Comparison of ENCODE assay signal across 27 cellular contexts in genomic region chr7:70559815-70560214, GRCh38.
"Had no signal": no experiment of that assay in that cellular context is flagged by ENCODE, and none has a peak within 500 bp of the region (broad histone marks: within the 10 kb centered on the region; RNA-seq: fewer than 3 reads in every experiment).

No MANE protein-coding gene starts in this region.

- ATAC-seq: stimulated activated effector memory CD8-positive, alpha-beta T cell treated with anti-CD3 and anti-CD28 coated beads, Interleukin-12 subunit alpha, Interleukin-12 subunit beta, amount 100 ng/mL, for 72 hours; stimulated activated memory B cell treated with anti-CD40 and anti-IgM and Interleukin-4, amounts not matched to agents 10 μg/mL and 1 μg/mL and 100 μg/mL, for 72 hours; stimulated activated naive B cell treated with anti-CD40 and anti-IgM and Interleukin-4, amounts not matched to agents 10 μg/mL and 1 μg/mL and 100 μg/mL, for 72 hours; stimulated activated naive CD8-positive, alpha-beta T cell treated with anti-CD3 and anti-CD28 coated beads, Interleukin-15, amount 100 ng/mL, for 72 hours; stimulated activated naive CD8-positive, alpha-beta T cell treated with anti-CD3 and anti-CD28 coated beads, Interleukin-15, Interleukin-2, amounts not matched to agents 100 U/mL and 50 U/mL, for 24 hours; upper lobe of right lung had no signal

- H3K27me3 ChIP-seq: stomach, suprapubic skin, testis, thyroid gland, tibial artery, tibial nerve, transverse colon, upper lobe of left lung, upper lobe of right lung, uterus, vagina had no signal

- H3K27ac Mint-ChIP-seq: stimulated activated effector memory CD8-positive, alpha-beta T cell treated with anti-CD3 and anti-CD28 coated beads, Interleukin-12 subunit alpha, Interleukin-12 subunit beta, amount 100 ng/mL, for 72 hours; stimulated activated memory B cell treated with anti-CD40 and anti-IgM and Interleukin-4, amounts not matched to agents 10 μg/mL and 1 μg/mL and 100 μg/mL, for 72 hours; stimulated activated naive B cell treated with anti-CD40 and anti-IgM and Interleukin-4, amounts not matched to agents 10 μg/mL and 1 μg/mL and 100 μg/mL, for 72 hours; stimulated activated naive CD8-positive, alpha-beta T cell treated with anti-CD3 and anti-CD28 coated beads, Interleukin-15, amount 100 ng/mL, for 72 hours; stimulated activated naive CD8-positive, alpha-beta T cell treated with anti-CD3 and anti-CD28 coated beads, Interleukin-15, Interleukin-2, amounts not matched to agents 100 ng/mL and 50 ng/mL, for 24 hours; type B pancreatic cell had no signal

- H3K4me3 ChIP-seq: stomach, suprapubic skin, testis, thoracic aorta, thyroid gland, tibial artery, tibial nerve, transverse colon, upper lobe of left lung, upper lobe of right lung, uterus, vagina had no signal

- H3K4me1 Mint-ChIP-seq: stimulated activated effector memory CD8-positive, alpha-beta T cell treated with anti-CD3 and anti-CD28 coated beads, Interleukin-12 subunit alpha, Interleukin-12 subunit beta, amount 100 ng/mL, for 72 hours; stimulated activated memory B cell treated with anti-CD40 and anti-IgM and Interleukin-4, amounts not matched to agents 10 μg/mL and 1 μg/mL and 100 μg/mL, for 72 hours; stimulated activated naive B cell treated with anti-CD40 and anti-IgM and Interleukin-4, amounts not matched to agents 10 μg/mL and 1 μg/mL and 100 μg/mL, for 72 hours; stimulated activated naive CD8-positive, alpha-beta T cell treated with anti-CD3 and anti-CD28 coated beads, Interleukin-15, amount 100 ng/mL, for 72 hours had no signal

- H3K4me1 ChIP-seq: suprapubic skin, testis, thyroid gland, tibial artery, tibial nerve, transverse colon, upper lobe of left lung, upper lobe of right lung, uterus, vagina had no signal

- H3K27me3 Mint-ChIP-seq: stimulated activated memory B cell treated with anti-CD40 and anti-IgM and Interleukin-4, amounts not matched to agents 10 μg/mL and 1 μg/mL and 100 μg/mL, for 72 hours; stimulated activated naive B cell treated with anti-CD40 and anti-IgM and Interleukin-4, amounts not matched to agents 10 μg/mL and 1 μg/mL and 100 μg/mL, for 72 hours; stimulated activated naive CD8-positive, alpha-beta T cell treated with anti-CD3 and anti-CD28 coated beads, Interleukin-15, amount 100 ng/mL, for 72 hours; stimulated activated naive CD8-positive, alpha-beta T cell treated with anti-CD3 and anti-CD28 coated beads, Interleukin-15, Interleukin-2, amounts not matched to agents 100 ng/mL and 50 ng/mL, for 24 hours had no signal

- H3K36me3 Mint-ChIP-seq: stimulated activated effector memory CD8-positive, alpha-beta T cell treated with anti-CD3 and anti-CD28 coated beads, Interleukin-12 subunit alpha, Interleukin-12 subunit beta, amount 100 ng/mL, for 72 hours had no signal

- H3K36me3 ChIP-seq: stomach, suprapubic skin, thoracic aorta, thyroid gland, tibial artery, tibial nerve, transverse colon, upper lobe of left lung, upper lobe of right lung, uterus, vagina had no signal

- H3K4me3 Mint-ChIP-seq: stimulated activated effector memory CD8-positive, alpha-beta T cell treated with anti-CD3 and anti-CD28 coated beads, Interleukin-12 subunit alpha, Interleukin-12 subunit beta, amount 100 ng/mL, for 72 hours; stimulated activated memory B cell treated with anti-CD40 and anti-IgM and Interleukin-4, amounts not matched to agents 10 μg/mL and 1 μg/mL and 100 μg/mL, for 72 hours; stimulated activated naive B cell treated with anti-CD40 and anti-IgM and Interleukin-4, amounts not matched to agents 10 μg/mL and 1 μg/mL and 100 μg/mL, for 72 hours; stimulated activated naive CD8-positive, alpha-beta T cell treated with anti-CD3 and anti-CD28 coated beads, Interleukin-15, amount 100 ng/mL, for 72 hours; stimulated activated naive CD8-positive, alpha-beta T cell treated with anti-CD3 and anti-CD28 coated beads, Interleukin-15, Interleukin-2, amounts not matched to agents 100 ng/mL and 50 ng/mL, for 24 hours; type B pancreatic cell had no signal

- H3K9me3 ChIP-seq: stomach, suprapubic skin, testis, thoracic aorta, thyroid gland, tibial artery, transverse colon, upper lobe of left lung, upper lobe of right lung, uterus, vagina had no signal

- H3K27ac ChIP-seq: stomach, suprapubic skin, testis, thoracic aorta, thyroid gland, tibial artery, tibial nerve, transverse colon, upper lobe of left lung, upper lobe of right lung, uterus, vagina had no signal

- DNase-seq: stimulated activated CD4-positive, alpha-beta T cell treated with anti-CD3 and anti-CD28 coated beads, Interleukin-2, amount 100 ng/mL, for 48 hours; stimulated activated CD4-positive, alpha-beta T cell treated with anti-CD3 and anti-CD28 coated beads, Interleukin-4, amount 100 ng/mL, for 1 hour; stimulated activated CD4-positive, alpha-beta T cell treated with anti-CD3 and anti-CD28 coated beads, Interleukin-4, amount 100 ng/mL, for 24 hours; stimulated activated CD4-positive, alpha-beta T cell treated with anti-CD3 and anti-CD28 coated beads, Interleukin-4, amount 100 ng/mL, for 4 hours; stimulated activated CD8-positive, alpha-beta memory T cell treated with anti-CD3 and anti-CD28 coated beads, Interleukin-4, amount 100 ng/mL, for 48 hours; stimulated activated naive B cell treated with anti-CD40 and anti-IgM and Interleukin-4, amounts not matched to agents 10 μg/mL and 1 μg/mL and 100 μg/mL, for 72 hours; stimulated activated naive CD4-positive, alpha-beta T cell; stimulated activated naive CD8-positive, alpha-beta T cell treated with anti-CD3 and anti-CD28 coated beads, Interleukin-15, amount 100 ng/mL, for 72 hours; stimulated activated naive CD8-positive, alpha-beta T cell treated with anti-CD3 and anti-CD28 coated beads, Interleukin-15, Interleukin-2, amounts not matched to agents 100 U/mL and 50 U/mL, for 24 hours; stomach; substantia nigra; testis; thyroid gland; tibial artery; transverse colon; trophoblast cell; upper lobe of left lung; upper lobe of right lung; uterus had no signal
